ENCODE assay signal across 8 cellular contexts in genomic region chrX:11341274-11342256, GRCh38. TPM values are rescaled to one million over a fixed set of nuclear protein-coding genes. Genes with fewer than 3 reads are reported as not detected.
DNase-seq lines count a peak whose midpoint lies in the region; ATAC-seq and TF ChIP-seq lines count a peak whose summit lies in the region.

No MANE protein-coding gene starts in this region.

- no peaks in the 10 kb centered on the region for H3K9me3 Mint-ChIP-seq in MCF 10A (ENCODE audit: unreplicated experiment)

- H3K27me3 ChIP-seq in breast epithelium (peaks cover 0 to 18% of the 10 kb centered on the region in 2 donors), gastroesophageal sphincter (no peaks in the 10 kb centered on the region), skeletal muscle satellite cell (ENCODE audit: control insufficient read depth, insufficient read depth, low read length) (no peaks in the 10 kb centered on the region)

- POLR2A ChIA-PET in MCF 10A (lab: Yijun Ruan, JAX): interaction anchor here (0.6 to 1.4 kb wide), 8 partner anchors 12 to 414 kb away, joined by 3 to 4 read pairs (median 3); no protein-coding TSS in a partner anchor

- BruUV-seq in MCF 10A (replicated peaks; lab: Mats Ljungman, UMichigan): no TSS peak

- ATAC-seq in HG03045 (IDR thresholded peaks at IDR 0.05; ENCODE audit: unreplicated experiment) (peak; percentile 53), gastroesophageal sphincter (peak; percentile 87)

- H3K9ac ChIP-seq in skeletal muscle satellite cell (ENCODE audit: low read depth, low read length): peak overlapping the region; percentile 59

- intact Hi-C loops in MCF 10A (cut with micrococcal nuclease) (loop anchor here (5.0 kb wide), 1 partner anchor 41 kb away; no protein-coding TSS in a partner anchor), breast epithelium (cut with DNase I; ENCODE audit: low total_unique reads) (no loop called here)

- DNase-seq in MCF 10A (ENCODE audit: unreplicated experiment) (peak; percentile 74), breast epithelium (ENCODE audit: low spot score in 2 of 2) (no peak), RPMI7951 (ENCODE audit: low read depth) (peak; percentile 61), NCI-H128 (lab: John Stamatoyannopoulos, UW; ENCODE audit: unreplicated experiment) (no peak)
- no peak for DNase-seq in activated effector memory CD4-positive, alpha-beta T cell treated with anti-CD3 and anti-CD28 coated beads, Interleukin-2, amount 50 U/mL, for 16 hours

- no peaks in the 10 kb centered on the region for H3K9me3 ChIP-seq in breast epithelium
- no peaks in the 10 kb centered on the region for H3K9me3 ChIP-seq in gastroesophageal sphincter
- H3K9me3 ChIP-seq in skeletal muscle satellite cell (replicated peaks; ENCODE audit: low read length): no peaks in the 10 kb centered on the region

- H3K4me3 ChIP-seq in breast epithelium: no peak overlapping the region
- no peak overlapping the region for H3K4me3 ChIP-seq in gastroesophageal sphincter
- peak overlapping the region; percentile 37 for H3K4me3 ChIP-seq in skeletal muscle satellite cell (ENCODE audit: low read length)

- TF ChIP-seq POLR2A in breast epithelium (IDR thresholded peaks at IDR 0.05) (no peak), gastroesophageal sphincter (IDR thresholded peaks at IDR 0.05) (no peak)

- no peak for TF ChIP-seq CTCF in MCF 10A (IDR thresholded peaks at IDR 0.05; ENCODE audit: unreplicated experiment)
- no peak for TF ChIP-seq CTCF in breast epithelium (IDR thresholded peaks at IDR 0.05)
- TF ChIP-seq CTCF in gastroesophageal sphincter (IDR thresholded peaks at IDR 0.05): no peak

- peaks cover 21% of the 10 kb centered on the region for H3K27me3 Mint-ChIP-seq in MCF 10A (ENCODE audit: insufficient read depth, unreplicated experiment)

- H3K4me1 ChIP-seq in breast epithelium (no peaks in the 10 kb centered on the region), gastroesophageal sphincter (peaks cover 0 to 13% (median 0%) of the 10 kb centered on the region in 3 donors), skeletal muscle satellite cell (ENCODE audit: control insufficient read depth, insufficient read depth, low read length) (peaks cover 17% of the 10 kb centered on the region)

- H3K27ac ChIP-seq in breast epithelium (peak overlapping the region in 1 of 2 donors; percentile 36), gastroesophageal sphincter (peak overlapping the region in 2 of 4 donors; percentile 5 to 9)

- no peaks in the 10 kb centered on the region for H3K36me3 ChIP-seq in breast epithelium
- no peaks in the 10 kb centered on the region for H3K36me3 ChIP-seq in gastroesophageal sphincter
- H3K36me3 ChIP-seq in skeletal muscle satellite cell (ENCODE audit: insufficient read depth, low read length): no peaks in the 10 kb centered on the region

- no peak overlapping the region for H3K4me3 Mint-ChIP-seq in MCF 10A (ENCODE audit: unreplicated experiment)

- peak overlapping the region; percentile 59 for H3K4me2 ChIP-seq in skeletal muscle satellite cell (ENCODE audit: low read length)

- CTCF ChIA-PET in MCF 10A (lab: Yijun Ruan, JAX): interaction anchor here (0.6 to 1.5 kb wide), 4 partner anchors 13 to 195 kb away, joined by 3 to 9 read pairs (median 4); no protein-coding TSS in a partner anchor

- no peaks in the 10 kb centered on the region for H3K36me3 Mint-ChIP-seq in MCF 10A (ENCODE audit: insufficient read depth, unreplicated experiment)

- no peak for TF ChIP-seq EP300 in gastroesophageal sphincter (IDR thresholded peaks at IDR 0.05)

- H3K4me1 Mint-ChIP-seq in MCF 10A (ENCODE audit: insufficient read depth, unreplicated experiment): peaks cover 11% of the 10 kb centered on the region

- 16 to 35% methylated on average over 10 to 11 of the region's 11 CpGs for WGBS in gastroesophageal sphincter (ENCODE audit: low coverage in 1 of 2), 2 donors

- peak overlapping the region; percentile 46 for H3K27ac Mint-ChIP-seq in MCF 10A (ENCODE audit: low read depth, unreplicated experiment)

RNA-seq across cellular contexts. Expression of gene AMELX, which starts 48.4 kb away (rescaled TPM):
- total RNA-seq in MCF 10A (2022) (not detected in 2 replicates), breast epithelium (not detected), gastroesophageal sphincter (not detected)
- not detected in 2 replicates for total RNA-seq in RPMI7951 (2014; rRNA removed; shearing (Covaris generic))
- not detected in 2 replicates for total RNA-seq in skeletal muscle satellite cell (2012; rRNA removed)

Comparison
In these comparisons a context has a peak if more than half of its experiments do, and no peak if none do; other contexts are left out.
1. DNase-seq: peak in MCF 10A (single experiment) and RPMI7951 (single experiment); none in breast epithelium (0 of 2), activated effector memory CD4-positive, alpha-beta T cell treated with anti-CD3 and anti-CD28 coated beads, Interleukin-2, amount 50 U/mL, for 16 hours (single experiment) and NCI-H128 (single experiment).